ENCODE assay signal across 9 cellular contexts in genomic region chr16:75267631-75268264, GRCh38. TPM values are rescaled to one million over a fixed set of nuclear protein-coding genes. Genes with fewer than 3 reads are reported as not detected.
DNase-seq lines count a peak whose midpoint lies in the region; ATAC-seq, FAIRE-seq and TF ChIP-seq lines count a peak whose summit lies in the region.
"Had no signal": no experiment of that assay in that cellular context is flagged by ENCODE, and none has a peak within 500 bp of the region (broad histone marks: within the 10 kb centered on the region; RNA-seq: fewer than 3 reads in every experiment).

No MANE protein-coding gene starts in this region.

- no peaks in the 10 kb centered on the region for H3K27me3 Mint-ChIP-seq in endodermal cell (ENCODE audit: insufficient read depth)

- H3K27ac ChIP-seq in GM23248 (no peak overlapping the region), endodermal cell (ENCODE audit: low read depth, low read length) (no peak overlapping the region), pancreas (peak overlapping the region in 3 of 4 donors; percentile 62 to 72 (median 65)), brain microvascular endothelial cell (no peak overlapping the region)
- H3K27ac ChIP-seq: SK-N-MC had no signal

- peaks cover 17% of the 10 kb centered on the region for H3K4me1 Mint-ChIP-seq in endodermal cell

- peaks cover 28% of the 10 kb centered on the region for H3K79me2 ChIP-seq in GM23248 (ENCODE audit: insufficient read depth)

- intact Hi-C loops in pancreas (cut with DNase I): no loop called here

- no peaks in the 10 kb centered on the region for H3K9me3 ChIP-seq in GM23248 (ENCODE audit: low read depth)
- H3K9me3 ChIP-seq in endodermal cell (ENCODE audit: control insufficient read depth, low read length): no peaks in the 10 kb centered on the region
- no peaks in the 10 kb centered on the region for H3K9me3 ChIP-seq in pancreas

- in situ Hi-C loops in GM23248 (cut with MboI) (no loop called here), brain microvascular endothelial cell (cut with HindIII; ENCODE audit: low pct_ligation_motif_present, low sequenced_read_pairs) (no loop called here)

- H3K4me1 ChIP-seq in GM23248 (ENCODE audit: insufficient read depth) (peaks cover 21% of the 10 kb centered on the region), endodermal cell (ENCODE audit: control insufficient read depth, insufficient read depth, low read length) (peaks cover 7% of the 10 kb centered on the region), pancreas (peaks cover 17 to 30% (median 26%) of the 10 kb centered on the region in 3 donors)

- no peak for TF ChIP-seq CTCF in endodermal cell (conservative IDR thresholded peaks at IDR 0.05)
- TF ChIP-seq CTCF in pancreas (IDR thresholded peaks at IDR 0.05): no peak
- no peak for TF ChIP-seq CTCF in brain microvascular endothelial cell (IDR thresholded peaks at IDR 0.05; ENCODE audit: low read depth, low read length, missing control alignments)
- TF ChIP-seq CTCF in D721Med (IDR thresholded peaks at IDR 0.05; ENCODE audit: insufficient read depth, missing control alignments): no peak

- 0 out of 2 replicates have a peak, but pooled peaks cover 6% of the 10 kb centered on the region for H4K20me1 ChIP-seq in GM23248 (ENCODE audit: insufficient read depth)

- H3K27ac Mint-ChIP-seq in endodermal cell: no peak overlapping the region

- no peak for FAIRE-seq in pancreas (lab: Jason Lieb, UNC)
- FAIRE-seq in D721Med (lab: Jason Lieb, UNC): no peak

- no peaks in the 10 kb centered on the region for H3K9me2 ChIP-seq in GM23248 (ENCODE audit: insufficient read depth)

- H3K27me3 ChIP-seq in GM23248 (replicated peaks; ENCODE audit: insufficient read depth) (no peaks in the 10 kb centered on the region), endodermal cell (ENCODE audit: control insufficient read depth, insufficient read depth, low read length, poor library complexity, severe bottlenecking) (no peaks in the 10 kb centered on the region), pancreas (no peaks in the 10 kb centered on the region), brain microvascular endothelial cell (replicated peaks) (no peaks in the 10 kb centered on the region)

- H3K4me2 ChIP-seq in GM23248 (ENCODE audit: unreplicated experiment): no peak overlapping the region

- peaks cover 3% of the 10 kb centered on the region for H3K36me3 Mint-ChIP-seq in endodermal cell (ENCODE audit: low read depth)

- 61 to 70% methylated on average over 10 of the region's 10 CpGs for WGBS in GM23248 (ENCODE audit: low coverage in 1 of 2, low lambda C conversion rate in 2 of 2, missing lambda C conversion rate in 2 of 2), 2 experiments
- WGBS in endodermal cell (ENCODE audit: insufficient coverage in 1 of 2, insufficient read length in 1 of 2), 2 experiments: 85 to 87% methylated on average over 6 to 10 of the region's 10 CpGs
- 44 to 49% methylated on average over 10 of the region's 10 CpGs for WGBS in pancreas, 2 donors

- peak; percentile 67 to 78 (median 75) for ATAC-seq in pancreas
- no peak for ATAC-seq in GM21526 (IDR thresholded peaks at IDR 0.05; ENCODE audit: low FRiP score, unreplicated experiment)

- H3K4me3 Mint-ChIP-seq in endodermal cell: no peak overlapping the region

- peak; percentile 80 for DNase-seq in GM23248
- peak; percentile 81 for DNase-seq in NCI-H510A treated with DMSO at 0.1 percent for 48 hours (lab: John Stamatoyannopoulos, UW)
- DNase-seq in endodermal cell: peak; percentile 76
- DNase-seq in pancreas: peak; percentile 76 to 89 (median 87)
- DNase-seq in brain microvascular endothelial cell: no peak
- DNase-seq in activated CD8-positive, alpha-beta memory T cell treated with anti-CD3 and anti-CD28 coated beads, Interleukin-2, amount 50 U/mL, for 4 hours: no peak
- no peak for DNase-seq in D721Med (ENCODE audit: insufficient read length, low spot score)

- no peak overlapping the region for H3K9ac ChIP-seq in GM23248
- no peak overlapping the region for H3K9ac ChIP-seq in endodermal cell (ENCODE audit: extremely low read depth, low read length, poor library complexity, severe bottlenecking)

- H3K36me3 ChIP-seq in GM23248 (ENCODE audit: low read depth): no peaks in the 10 kb centered on the region
- H3K36me3 ChIP-seq in endodermal cell (ENCODE audit: control insufficient read depth, insufficient read depth, low read length): no peaks in the 10 kb centered on the region
- no peaks in the 10 kb centered on the region for H3K36me3 ChIP-seq in pancreas
- H3K36me3 ChIP-seq in brain microvascular endothelial cell (replicated peaks): peaks cover 12% of the 10 kb centered on the region

- peaks cover 20% of the 10 kb centered on the region; the same call in 1 of the 2 replicates for H3F3A ChIP-seq in GM23248 (ENCODE audit: insufficient read depth)

- H3K4me3 ChIP-seq in GM23248 (no peak overlapping the region), endodermal cell (ENCODE audit: low read length) (no peak overlapping the region), pancreas (no peak overlapping the region), brain microvascular endothelial cell (ENCODE audit: low read depth, low read length) (no peak overlapping the region)
- H3K4me3 ChIP-seq: SK-N-MC had no signal

- no peaks in the 10 kb centered on the region for H3K9me3 Mint-ChIP-seq in endodermal cell

- no peak overlapping the region for H2AFZ ChIP-seq in GM23248

RNA-seq across cellular contexts. Expression of gene BCAR1, which starts 16.3 kb away (rescaled TPM):
- 84.0 and 87.0 TPM in 2 replicates for total RNA-seq in GM23248 (2014; rRNA removed; shearing (Covaris generic))
- 52.9 and 56.1 TPM in 2 replicates for polyA plus RNA-seq in GM23248 (2016; fragmentation: Nextera tagmentation; extraction: Ambion mirVana)
- total RNA-seq in endodermal cell: 10 to 100 TPM; 56.2 to 74.3 TPM
- 38.6 TPM for polyA plus RNA-seq in endodermal cell (2013, experiment 1 of 2)
- polyA plus RNA-seq in endodermal cell (2013, experiment 2 of 2): 33.2 TPM
- 10 to 100 TPM; 30.1 to 56.9 (median 40.4) TPM for total RNA-seq in pancreas
- 10 to 100 TPM; 60.1 to 66.7 TPM for polyA plus RNA-seq in pancreas

RNA-seq across cellular contexts. Expression of gene CTRB1, which starts 49.0 kb away (rescaled TPM):
- not detected in 2 replicates for total RNA-seq in GM23248 (2014; rRNA removed; shearing (Covaris generic))
- polyA plus RNA-seq in GM23248 (2016; fragmentation: Nextera tagmentation; extraction: Ambion mirVana) (not detected in 2 replicates), pancreas (over 10,000 TPM; 23,150 to 29,718 TPM)
- total RNA-seq in endodermal cell (not detected), pancreas (over 10,000 TPM; 14,339 to 37,242 (median 26,937) TPM)
- not detected for polyA plus RNA-seq in endodermal cell (2013, experiment 1 of 2)
- not detected for polyA plus RNA-seq in endodermal cell (2013, experiment 2 of 2)

Comparison
In these comparisons a context has a peak if more than half of its experiments do, and no peak if none do; other contexts are left out.
1. DNase-seq: peak in GM23248 (single experiment), NCI-H510A treated with DMSO at 0.1 percent for 48 hours (single experiment), endodermal cell (single experiment) and pancreas (6 of 6); none in brain microvascular endothelial cell (single experiment), activated CD8-positive, alpha-beta memory T cell treated with anti-CD3 and anti-CD28 coated beads, Interleukin-2, amount 50 U/mL, for 4 hours (single experiment) and D721Med (single experiment).
2. H3K27ac ChIP-seq: peak in pancreas (3 of 4); none in GM23248 (single experiment), endodermal cell (single experiment) and brain microvascular endothelial cell (single experiment).
3. RNA of gene CTRB1, which starts 49.0 kb away (total RNA-seq): 14,339 to 37,242 TPM in pancreas; not detected in endodermal cell and not detected in GM23248; every median in the first group is over 1,000 times any median in the second.